10 cellular contexts compared by ENCODE assay signal in the genomic region with DNA sequence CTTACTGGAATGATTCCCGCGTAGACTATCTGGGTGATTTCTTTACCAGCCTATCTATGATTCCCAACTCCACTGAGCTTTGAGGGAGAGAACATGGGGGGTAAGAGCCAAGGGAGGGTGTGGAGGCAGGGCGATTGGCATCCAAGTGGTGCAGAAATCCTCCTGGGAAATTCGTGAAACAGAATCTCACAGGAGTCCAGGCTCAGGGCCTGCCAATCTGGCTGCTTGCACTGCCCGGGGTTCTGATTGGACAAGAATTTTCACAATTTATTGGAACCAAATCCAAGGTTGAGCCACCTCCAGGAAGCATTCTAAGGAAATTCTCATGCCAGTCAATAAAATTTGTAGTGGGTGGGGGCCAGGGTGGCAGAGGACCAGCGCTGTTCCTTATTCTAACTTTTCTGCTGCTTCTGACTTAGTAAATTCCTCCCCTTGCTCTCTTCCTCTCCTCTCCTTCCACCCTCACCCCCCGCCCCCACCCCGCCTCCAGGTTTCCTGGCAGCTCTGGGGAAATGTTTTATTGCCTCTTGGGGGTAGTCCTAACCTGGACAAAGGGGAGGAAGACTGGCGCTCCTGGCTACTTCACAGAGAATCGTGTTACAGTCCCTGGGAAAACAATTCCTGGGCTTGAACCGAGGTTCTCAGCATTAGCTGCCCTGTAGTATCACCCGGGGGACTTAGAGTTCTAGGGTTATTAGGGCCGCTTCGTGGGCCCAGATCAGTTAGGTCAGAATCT. TPM values are rescaled to one million over a fixed set of nuclear protein-coding genes. Genes with fewer than 3 reads are reported as not detected.
DNase-seq lines count a peak whose midpoint lies in the region; ATAC-seq and TF ChIP-seq lines count a peak whose summit lies in the region.
"Had no signal": no experiment of that assay in that cellular context is flagged by ENCODE, and none has a peak within 500 bp of the region (broad histone marks: within the 10 kb centered on the region; RNA-seq: fewer than 3 reads in every experiment).

No MANE protein-coding gene starts in this region.

- intact Hi-C loops in CD4-positive, alpha-beta memory T cell (cut with micrococcal nuclease), result no loop called here

- H3K4me2 ChIP-seq in KMS-11, result peak overlapping the region; percentile 81
- peak overlapping the region; percentile 93 for H3K4me2 ChIP-seq in neural progenitor cell

- in situ Hi-C loops in ACHN (cut with HindIII; ENCODE audit: low pct_ligation_motif_present, low pct_unique_long_range_greater_than_20kb, low sequenced_read_pairs), result no loop called here

- no peak for ATAC-seq in GM21737 (IDR thresholded peaks at IDR 0.05; ENCODE audit: unreplicated experiment)
- ATAC-seq: HCT116 had no signal

- peaks cover 3 to 23% (median 18%) of the 10 kb centered on the region in 4 donors for H3K4me1 Mint-ChIP-seq in CD4-positive, alpha-beta memory T cell
- peaks cover 35% of the 10 kb centered on the region for H3K4me1 Mint-ChIP-seq in neural progenitor cell

- peaks cover 35% of the 10 kb centered on the region for H3K27me3 ChIP-seq in CD4-positive, alpha-beta memory T cell (ENCODE audit: insufficient read depth, low read length)
- H3K27me3 ChIP-seq in KMS-11 (ENCODE audit: insufficient read depth, low read depth) (peaks cover 11% of the 10 kb centered on the region; the same call in 1 of the 2 replicates), neural progenitor cell (peaks cover 77% of the 10 kb centered on the region)

- H3K27ac ChIP-seq in CD4-positive, alpha-beta memory T cell (ENCODE audit: low read depth, low read length), result no peak overlapping the region
- H3K27ac ChIP-seq in KMS-11 (no peak overlapping the region), neural progenitor cell (no peak overlapping the region)

- POLR2A ChIA-PET in CD4-positive, alpha-beta memory T cell (lab: Charles Lee; ENCODE audit: partially characterized antibody), result no interaction called here

- H3K36me3 Mint-ChIP-seq in CD4-positive, alpha-beta memory T cell, result no peaks in the 10 kb centered on the region
- no peaks in the 10 kb centered on the region for H3K36me3 Mint-ChIP-seq in neural progenitor cell

- CTCF ChIA-PET in CD4-positive, alpha-beta memory T cell (lab: Charles Lee; ENCODE audit: partially characterized antibody), result no interaction called here

- no peaks in the 10 kb centered on the region for H3K9me3 ChIP-seq in CD4-positive, alpha-beta memory T cell (ENCODE audit: control insufficient read depth in 1 of 2, low read length in 2 of 2)
- H3K9me3 ChIP-seq in neural progenitor cell (ENCODE audit: low read depth), result no peaks in the 10 kb centered on the region

- peaks cover 47 to 51% of the 10 kb centered on the region in 2 donors for H3K27me3 Mint-ChIP-seq in CD4-positive, alpha-beta memory T cell
- H3K27me3 Mint-ChIP-seq in neural progenitor cell (ENCODE audit: insufficient read depth, low read depth), result peaks cover 35% of the 10 kb centered on the region

- no peaks in the 10 kb centered on the region for H3K36me3 ChIP-seq in CD4-positive, alpha-beta memory T cell (ENCODE audit: insufficient read depth, low read length)
- no peaks in the 10 kb centered on the region for H3K36me3 ChIP-seq in KMS-11 (ENCODE audit: insufficient read depth)
- H3K36me3 ChIP-seq in neural progenitor cell, result no peaks in the 10 kb centered on the region

- peaks cover 21% of the 10 kb centered on the region for H3K4me1 ChIP-seq in CD4-positive, alpha-beta memory T cell (ENCODE audit: insufficient read depth, low read length)
- H3K4me1 ChIP-seq in KMS-11 (ENCODE audit: low read depth, poor library complexity, severe bottlenecking), result peaks cover 50% of the 10 kb centered on the region
- H3K4me1 ChIP-seq in neural progenitor cell, result peaks cover 34% of the 10 kb centered on the region

- peaks cover 18% of the 10 kb centered on the region for H3F3A ChIP-seq in neural progenitor cell (ENCODE audit: low read depth)

- H3K4me3 ChIP-seq in CD4-positive, alpha-beta memory T cell (ENCODE audit: low read length in 2 of 2), result no peak overlapping the region
- H3K4me3 ChIP-seq in KMS-11 (IDR thresholded peaks at IDR 0.05; ENCODE audit: insufficient read depth, low read depth, low read length) (no peak overlapping the region), neural progenitor cell (peak overlapping the region; percentile 53)

- no peak for DNase-seq in CD4-positive, alpha-beta memory T cell
- DNase-seq in ecto neural progenitor cell (ENCODE audit: low spot score), result peak; percentile 54
- peak; percentile 48 for DNase-seq in neural progenitor cell (ENCODE audit: low spot score)
- no peak for DNase-seq in ACHN
- no peak for DNase-seq in NCI-H146 (lab: John Stamatoyannopoulos, UW)
- no peak for DNase-seq in DMS79 (lab: John Stamatoyannopoulos, UW)
- DNase-seq: Kasumi-1 had no signal

- H3K9ac ChIP-seq in KMS-11 (peak overlapping the region; percentile 52; the same call in 1 of the 2 replicates), neural progenitor cell (no peak overlapping the region)

- no peak for TF ChIP-seq CTCF in KMS-11 (conservative IDR thresholded peaks at IDR 0.05; ENCODE audit: low read depth, low read length)
- no peak for TF ChIP-seq CTCF in neural progenitor cell (IDR thresholded peaks at IDR 0.05)

- no peaks in the 10 kb centered on the region for H4K20me1 ChIP-seq in KMS-11 (ENCODE audit: insufficient read depth)
- H4K20me1 ChIP-seq in neural progenitor cell (ENCODE audit: low read depth), result peaks cover 29% of the 10 kb centered on the region

- H2AFZ ChIP-seq in KMS-11 (ENCODE audit: low read depth) (peak overlapping the region; percentile 43), neural progenitor cell (replicated peaks) (no peak overlapping the region)

- no peak overlapping the region for H3K27ac Mint-ChIP-seq in CD4-positive, alpha-beta memory T cell
- no peak overlapping the region for H3K27ac Mint-ChIP-seq in neural progenitor cell

- H3K79me2 ChIP-seq in KMS-11 (ENCODE audit: insufficient read depth, low read depth), result peaks cover 17% of the 10 kb centered on the region; the same call in 1 of the 2 replicates
- no peaks in the 10 kb centered on the region for H3K79me2 ChIP-seq in neural progenitor cell (ENCODE audit: low read depth)

- H3K4me3 Mint-ChIP-seq in CD4-positive, alpha-beta memory T cell, result peak overlapping the region in 6 of 8 donors; percentile 35 to 74 (median 69)
- peak overlapping the region; percentile 89 for H3K4me3 Mint-ChIP-seq in neural progenitor cell

- no peaks in the 10 kb centered on the region for H3K9me3 Mint-ChIP-seq in CD4-positive, alpha-beta memory T cell
- no peaks in the 10 kb centered on the region for H3K9me3 Mint-ChIP-seq in neural progenitor cell

RNA-seq across cellular contexts. Expression of gene BMP6, which starts 3.1 kb away (rescaled TPM):
- not detected for total RNA-seq in CD4-positive, alpha-beta memory T cell
- polyA plus RNA-seq in CD4-positive, alpha-beta memory T cell, result under 1 TPM in 1 of 2 donors, not detected in 1; 0.06 TPM
- total RNA-seq in neural progenitor cell (ENCODE audit: low replicate concordance), result 0.37 and 0.41 TPM in 2 replicates

Comparison
In these comparisons a context has a peak if more than half of its experiments do, and no peak if none do; other contexts are left out.
1. DNase-seq: peak in ecto neural progenitor cell (single experiment) and neural progenitor cell (single experiment); none in CD4-positive, alpha-beta memory T cell (0 of 5), ACHN (single experiment), NCI-H146 (single experiment) and DMS79 (single experiment).